ENCODE assay signal across 12 cellular contexts in genomic region chr18:63430526-63430925, GRCh38. TPM values are rescaled to one million over a fixed set of nuclear protein-coding genes. Genes with fewer than 3 reads are reported as not detected.
"Had no signal": no experiment of that assay in that cellular context is flagged by ENCODE, and none has a peak within 500 bp of the region (broad histone marks: within the 10 kb centered on the region; RNA-seq: fewer than 3 reads in every experiment).

No MANE protein-coding gene starts in this region.

- H3K36me3 ChIP-seq: HAP-1 had no signal

- H3K27ac Mint-ChIP-seq: GM23338, H9, HFFc6 had no signal

- H3K4me3 ChIP-seq: GM23248, GM23338, HAP-1 had no signal

- ATAC-seq: GM23338, HCT116 had no signal

- H3K4me2 ChIP-seq: GM23338 had no signal

- H3K9me3 Mint-ChIP-seq: GM23338, H9, HFFc6 had no signal

- FAIRE-seq: H1, H54 had no signal

- H3K4me3 Mint-ChIP-seq: GM23338, H9, HFFc6 had no signal

- H3K27ac ChIP-seq: GM23248 had no signal

- DNase-seq: GM23248, GOT3, H7, H9, HCEC 1CT, HFFc6 had no signal

- H3K4me1 ChIP-seq: HAP-1 had no signal

- H2AFZ ChIP-seq: GM23248, GM23338 had no signal

- H3K9me3 ChIP-seq: HAP-1 had no signal

- H3K9ac ChIP-seq: GM23248 had no signal

RNA-seq across cellular contexts. Expression of gene SERPINB5, which starts 46.2 kb away (rescaled TPM):
- total RNA-seq: GM23248, GM23338, H1, H4, H9, HFFc6 had no signal
- polyA plus RNA-seq: GM23248 had no signal
